Comparison of ENCODE assay signal across 24 cellular contexts in the genomic region with DNA sequence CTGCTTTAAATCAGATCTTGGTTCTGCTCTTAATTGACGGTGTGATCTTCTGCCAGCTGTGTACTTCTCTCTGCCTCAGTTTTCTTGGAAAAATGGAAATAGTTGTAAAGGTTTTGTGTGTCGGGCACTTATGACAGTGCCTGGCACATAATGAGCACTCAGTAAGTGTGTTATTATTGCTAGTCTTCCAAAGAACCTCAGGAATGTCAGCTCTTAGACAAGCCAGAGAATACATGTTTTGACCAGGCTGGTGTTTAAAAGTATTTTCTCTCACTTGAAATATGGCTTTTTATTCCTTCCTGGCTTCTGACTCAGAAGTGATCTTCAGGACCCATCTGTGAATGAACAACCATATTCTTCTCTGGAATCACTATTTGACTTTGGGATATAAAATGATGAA.
"Had no signal": no experiment of that assay in that cellular context is flagged by ENCODE, and none has a peak within 500 bp of the region (broad histone marks: within the 10 kb centered on the region; RNA-seq: fewer than 3 reads in every experiment).

No MANE protein-coding gene starts in this region.

- H3K36me3 ChIP-seq: left lung, lower lobe of right lung, ovary, spleen, suprapubic skin, thoracic aorta, tibial artery, upper lobe of right lung had no signal

- H3K4me1 ChIP-seq: left lung, lower lobe of right lung, suprapubic skin had no signal

- H3K27me3 ChIP-seq: left lung, ovary, spleen, suprapubic skin, tibial artery, upper lobe of right lung had no signal

- H3K4me3 ChIP-seq: left lung, lower lobe of right lung, ovary, spleen, suprapubic skin, thoracic aorta, tibial artery, upper lobe of right lung had no signal

- DNase-seq: hypothalamus; immature natural killer cell; kidney; left colon; left lung; lower lobe of right lung; mammary epithelial cell; mesendoderm; naive B cell; natural killer cell; nephron progenitor cell; ovary; right cardiac atrium; small intestine; spleen; stimulated activated CD4-positive, alpha-beta T cell treated with anti-CD3 and anti-CD28 coated beads, Interleukin-4, amount 100 ng/mL, for 24 hours; stimulated activated naive CD4-positive, alpha-beta T cell; tibial artery; trophoblast cell; upper lobe of right lung had no signal

- ATAC-seq: left colon; left lung; lower lobe of right lung; natural killer cell; right cardiac atrium; sciatic nerve; stimulated activated effector memory CD8-positive, alpha-beta T cell treated with anti-CD3 and anti-CD28 coated beads, Interleukin-12 subunit alpha, Interleukin-12 subunit beta, amount 100 ng/mL, for 72 hours; upper lobe of right lung had no signal

- H3K9me3 ChIP-seq: left lung, lower lobe of right lung, ovary, spleen, suprapubic skin, thoracic aorta, tibial artery, upper lobe of right lung had no signal

- H3K27ac ChIP-seq: left lung, lower lobe of right lung, ovary, spleen, suprapubic skin, thoracic aorta, tibial artery, upper lobe of right lung had no signal
